ENCODE assay signal across 8 cellular contexts in genomic region chr3:51672083-51672475, GRCh38. TPM values are rescaled to one million over a fixed set of nuclear protein-coding genes. Genes with fewer than 3 reads are reported as not detected.
A peak's percentile ranks its signal among the peaks of the same experiment; 100 is the strongest.
DNase-seq lines count a peak whose midpoint lies in the region; ATAC-seq, FAIRE-seq and TF ChIP-seq lines count a peak whose summit lies in the region.

No MANE protein-coding gene starts in this region.

- peaks cover 30% of the 10 kb centered on the region for H3K36me3 ChIP-seq in DND-41 (ENCODE audit: insufficient read depth, low read length)
- H3K36me3 ChIP-seq in PC-3 (ENCODE audit: low read depth, low read length), result 0 out of 2 replicates have a peak, but pooled peaks cover 3% of the 10 kb centered on the region
- H3K36me3 ChIP-seq in endothelial cell of umbilical vein (ENCODE audit: control insufficient read depth in 2 of 2, extremely low read depth in 1 of 2, insufficient read depth in 2 of 2, low read length in 2 of 2), result peaks cover 0 to 2% of the 10 kb centered on the region in 2 experiments
- no peaks in the 10 kb centered on the region for H3K36me3 ChIP-seq in ovary

- ATAC-seq in DND-41 (ENCODE audit: insufficient read depth, low read depth), result no peak
- no peak for ATAC-seq in PC-3
- no peak for ATAC-seq in HG03139 (IDR thresholded peaks at IDR 0.05; ENCODE audit: unreplicated experiment)

- H3K4me3 ChIP-seq in DND-41 (ENCODE audit: low read depth in 1 of 2, low read length in 2 of 2), result peak overlapping the region; percentile 54 to 84
- peak overlapping the region; percentile 91 for H3K4me3 ChIP-seq in PC-3 (ENCODE audit: low read length)
- H3K4me3 ChIP-seq in endothelial cell of umbilical vein (replicated peaks in 1 of 3; ENCODE audit: insufficient read depth in 1 of 3, low read depth in 1 of 3, low read length in 3 of 3), result peak overlapping the region; percentile 72 to 88 (median 82)
- H3K4me3 ChIP-seq in ovary, result peak overlapping the region; percentile 99

- H3K9ac ChIP-seq in DND-41 (ENCODE audit: low read depth, low read length), result peak overlapping the region; percentile 97
- H3K9ac ChIP-seq in PC-3 (ENCODE audit: low read length), result peak overlapping the region; percentile 92
- peak overlapping the region; percentile 79 for H3K9ac ChIP-seq in endothelial cell of umbilical vein (replicated peaks; ENCODE audit: extremely low read depth, insufficient read depth, low read length)

- CTCF ChIA-PET in PC-3 (lab: Charles Lee) (interaction anchor here (0.8 to 1.1 kb wide), 3 partner anchors 9 to 170 kb away, joined by 3 to 4 read pairs (median 4); no protein-coding TSS in a partner anchor), endothelial cell of umbilical vein (lab: Charles Lee) (interaction anchor here (0.7 to 6.4 kb wide), 4 partner anchors 10 to 1056 kb away, joined by 3 to 135 read pairs (median 29); partner anchors contain the start of gene GRM2)

- no peaks in the 10 kb centered on the region for H3F3A ChIP-seq in PC-3 (ENCODE audit: low read length, unreplicated experiment)

- peak overlapping the region; percentile 92 for H3K27ac ChIP-seq in DND-41 (ENCODE audit: low read length)
- H3K27ac ChIP-seq in PC-3 (ENCODE audit: low read length), result no peak overlapping the region
- no peak overlapping the region for H3K27ac ChIP-seq in endothelial cell of umbilical vein (ENCODE audit: insufficient read depth, low read depth, low read length)
- H3K27ac ChIP-seq in ovary, result peak overlapping the region in 1 of 2 donors; percentile 89

- H2AFZ ChIP-seq in DND-41 (ENCODE audit: low read depth, low read length) (peak overlapping the region; percentile 91), PC-3 (ENCODE audit: low read length) (peak overlapping the region; percentile 95), endothelial cell of umbilical vein (ENCODE audit: low read depth, low read length) (peak overlapping the region; percentile 87)

- TF ChIP-seq EP300 in ovary (IDR thresholded peaks at IDR 0.05), result no peak

- dilution Hi-C loops in endothelial cell of umbilical vein (cut with MboI; ENCODE audit: extremely low pct_ligation_motif_present, low sequenced_read_pairs), result no loop called here

- TF ChIP-seq CTCF in DND-41 (IDR thresholded peaks at IDR 0.05; ENCODE audit: borderline replicate concordance, extremely low read depth, low read length, poor library complexity, severe bottlenecking) (no peak), PC-3 (conservative IDR thresholded peaks at IDR 0.05; ENCODE audit: low read depth, low read length) (no peak), endothelial cell of umbilical vein (IDR thresholded peaks at IDR 0.05; ENCODE audit: extremely low read depth in 1 of 2, insufficient read depth in 1 of 2, low read depth in 1 of 2, low read length in 2 of 2) (no peak), ovary (IDR thresholded peaks at IDR 0.05) (no peak)

- peaks cover 47% of the 10 kb centered on the region for H3K79me2 ChIP-seq in DND-41 (ENCODE audit: insufficient read depth, low read length)
- peaks cover 32% of the 10 kb centered on the region for H3K79me2 ChIP-seq in PC-3 (ENCODE audit: low read length)
- no peaks in the 10 kb centered on the region for H3K79me2 ChIP-seq in endothelial cell of umbilical vein (ENCODE audit: control insufficient read depth, insufficient read depth, low read length)

- TF ChIP-seq POLR2A in endothelial cell of umbilical vein (IDR thresholded peaks at IDR 0.05; ENCODE audit: low read depth, low read length) (no peak), ovary (IDR thresholded peaks at IDR 0.05) (no peak)

- H3K4me1 ChIP-seq in DND-41 (ENCODE audit: insufficient read depth, low read length), result peaks cover 48% of the 10 kb centered on the region
- H3K4me1 ChIP-seq in PC-3 (ENCODE audit: insufficient read depth, low read length), result peaks cover 57% of the 10 kb centered on the region
- H3K4me1 ChIP-seq in endothelial cell of umbilical vein (ENCODE audit: control insufficient read depth, extremely low read depth, insufficient read depth, low read length), result peaks cover 12% of the 10 kb centered on the region
- peaks cover 3% of the 10 kb centered on the region for H3K4me1 ChIP-seq in ovary (ENCODE audit: insufficient read depth)

- H3K4me2 ChIP-seq in DND-41 (ENCODE audit: insufficient read depth, low read length) (peak overlapping the region; percentile 93), PC-3 (ENCODE audit: low read length) (peak overlapping the region; percentile 96), endothelial cell of umbilical vein (ENCODE audit: insufficient read depth, low read length) (peak overlapping the region; percentile 88)

- BruUV-seq in PC-3 (replicated peaks; lab: Mats Ljungman, UMichigan) (no TSS peak), endothelial cell of umbilical vein (replicated peaks; lab: Mats Ljungman, UMichigan) (no TSS peak)

- intact Hi-C loops in PC-3 (cut with micrococcal nuclease) (loop anchor here (5.0 to 10.0 kb wide), 2 partner anchors 270 to 287 kb away; partner anchors contain the start of genes MANF, PARP3 and RRP9), endothelial cell of umbilical vein (cut with micrococcal nuclease) (loop anchor here (10.0 kb wide), 1 partner anchor 1057 kb away; the partner anchor contains the start of genes CISH and MAPKAPK3), ovary (cut with DNase I) (loop anchor here in 3 of 4 donors (5.0 to 10.0 kb wide), 3 partner anchors 170 to 287 kb away; partner anchors contain the start of genes DCAF1 (in 3 of the 3), MANF (in 1 of the 3) and RBM15B (in 1 of the 3))

- H3K9me1 ChIP-seq in endothelial cell of umbilical vein (replicated peaks; ENCODE audit: control insufficient read depth, extremely low read depth, insufficient read depth, low read length), result no peaks in the 10 kb centered on the region

- H3K27me3 ChIP-seq in DND-41 (ENCODE audit: insufficient read depth, low read length, poor library complexity) (no peaks in the 10 kb centered on the region), PC-3 (ENCODE audit: low read length) (no peaks in the 10 kb centered on the region), endothelial cell of umbilical vein (ENCODE audit: control insufficient read depth in 2 of 2, insufficient read depth in 2 of 2, low read length in 2 of 2) (no peaks in the 10 kb centered on the region), ovary (no peaks in the 10 kb centered on the region)

- POLR2A ChIA-PET in PC-3 (lab: Charles Lee; ENCODE audit: unreplicated experiment), result interaction anchor here (0.6 to 1.0 kb wide), 2 partner anchors 172 to 173 kb away, joined by 3 read pairs; partner anchors contain the start of gene DCAF1
- POLR2A ChIA-PET in endothelial cell of umbilical vein (lab: Charles Lee), result interaction anchor here (1.1 kb wide), 1 partner anchor 173 kb away, joined by 9 read pairs; the partner anchor contains the start of gene DCAF1

- DNase-seq in DND-41 (no peak), PC-3 (no peak), endothelial cell of umbilical vein (ENCODE audit: low read depth, low spot score) (no peak), ovary (no peak), GOT3 (lab: John Stamatoyannopoulos, UW) (no peak), NCI-H510A (lab: John Stamatoyannopoulos, UW) (no peak), C1 segment of cervical spinal cord (lab: John Stamatoyannopoulos, UW) (no peak)

- H3K9me2 ChIP-seq in PC-3 (replicated peaks; ENCODE audit: low read length), result no peaks in the 10 kb centered on the region

- WGBS in ovary, 3 donors, result 18 to 21% (median 20%) methylated on average over 11 of the region's 11 CpGs

- H4K20me1 ChIP-seq in DND-41 (ENCODE audit: insufficient read depth, low read length) (peaks cover 31% of the 10 kb centered on the region; the same call in 1 of the 2 replicates), PC-3 (ENCODE audit: low read length) (0 out of 2 replicates have a peak, but pooled peaks cover 4% of the 10 kb centered on the region), endothelial cell of umbilical vein (replicated peaks; ENCODE audit: control insufficient read depth, extremely low read depth, insufficient read depth, low read length) (no peaks in the 10 kb centered on the region)

- no peak for FAIRE-seq in endothelial cell of umbilical vein (lab: Jason Lieb, UNC)

- no peaks in the 10 kb centered on the region for H3K9me3 ChIP-seq in DND-41 (ENCODE audit: insufficient read depth, low read length, severe bottlenecking)
- H3K9me3 ChIP-seq in PC-3 (ENCODE audit: low read length), result no peaks in the 10 kb centered on the region
- no peaks in the 10 kb centered on the region for H3K9me3 ChIP-seq in endothelial cell of umbilical vein (replicated peaks; ENCODE audit: control insufficient read depth, insufficient read depth, low read length)
- H3K9me3 ChIP-seq in ovary, result no peaks in the 10 kb centered on the region

TF ChIP-seq in endothelial cell of umbilical vein, 7 proteins besides CTCF, POLR2A, EP300 and RAD21 (continues in another document):
- no peak for TF ChIP-seq POLR2AphosphoS5 (IDR thresholded peaks at IDR 0.05; ENCODE audit: insufficient read depth, low read depth, low read length)
- TF ChIP-seq JUN (IDR thresholded peaks at IDR 0.05; ENCODE audit: borderline replicate concordance, insufficient read depth, insufficient read length, low read depth), result no peak

RNA-seq across cellular contexts. Expression of gene TEX264, which starts 1.0 kb away (rescaled TPM):
- 85.5 and 88.1 TPM in 2 replicates for total RNA-seq in PC-3 (2014; rRNA removed)
- total RNA-seq in endothelial cell of umbilical vein, result 26.3 and 29.0 TPM in 2 replicates
- polyA plus RNA-seq in endothelial cell of umbilical vein, result 89.7 and 114 TPM in 2 replicates
- 50.9 and 57.0 TPM in 2 replicates for polyA plus RNA-seq in endothelial cell of umbilical vein (2011; cell fraction: cytosol; rRNA removed)
- 35.9 and 36.0 TPM in 2 replicates for polyA plus RNA-seq in endothelial cell of umbilical vein (2011; cell fraction: nucleus; rRNA removed)
- polyA plus RNA-seq in endothelial cell of umbilical vein (2012), result 25.6 and 36.7 TPM in 2 replicates
- polyA minus RNA-seq in endothelial cell of umbilical vein, result 42.7 and 50.8 TPM in 2 replicates
- 32.7 TPM for polyA minus RNA-seq in endothelial cell of umbilical vein (2011; cell fraction: cytosol; rRNA and poly(A)+ RNA removed)
- polyA minus RNA-seq in endothelial cell of umbilical vein (2011; cell fraction: nucleus; rRNA and poly(A)+ RNA removed), result 9.0 and 10.9 TPM in 2 replicates
- total RNA-seq in ovary, result 10 to 100 TPM; 27.1 to 88.8 (median 38.7) TPM
- polyA plus RNA-seq in ovary, result 10 to 100 TPM; 51.0 to 62.3 TPM

RNA-seq across cellular contexts. Expression of gene GRM2, which starts 34.8 kb away (rescaled TPM):
- total RNA-seq in PC-3 (2014; rRNA removed) (0.07 and 0.17 TPM in 2 replicates), endothelial cell of umbilical vein (0.51 TPM in 2 replicates), ovary (under 1 TPM in 4 of 7 donors, not detected in 3; 0.25 to 0.47 (median 0.34) TPM)
- polyA plus RNA-seq in endothelial cell of umbilical vein (0.10 and 0.22 TPM in 2 replicates), ovary (under 1 TPM; 0.10 to 0.24 TPM)
- polyA plus RNA-seq in endothelial cell of umbilical vein (2011; cell fraction: cytosol; rRNA removed), result 0.06 and 0.20 TPM in 2 replicates
- 0.55 and 0.80 TPM in 2 replicates for polyA plus RNA-seq in endothelial cell of umbilical vein (2011; cell fraction: nucleus; rRNA removed)
- polyA plus RNA-seq in endothelial cell of umbilical vein (2012), result 0.11 TPM in 1 of 2 replicates, not detected in the other
- polyA minus RNA-seq in endothelial cell of umbilical vein, result 1.0 TPM in 1 of 2 replicates, not detected in the other
- polyA minus RNA-seq in endothelial cell of umbilical vein (2011; cell fraction: cytosol; rRNA and poly(A)+ RNA removed), result not detected
- polyA minus RNA-seq in endothelial cell of umbilical vein (2011; cell fraction: nucleus; rRNA and poly(A)+ RNA removed), result 0.34 and 0.67 TPM in 2 replicates
